Comparison of ENCODE assay signal across 12 cellular contexts in the genomic region with DNA sequence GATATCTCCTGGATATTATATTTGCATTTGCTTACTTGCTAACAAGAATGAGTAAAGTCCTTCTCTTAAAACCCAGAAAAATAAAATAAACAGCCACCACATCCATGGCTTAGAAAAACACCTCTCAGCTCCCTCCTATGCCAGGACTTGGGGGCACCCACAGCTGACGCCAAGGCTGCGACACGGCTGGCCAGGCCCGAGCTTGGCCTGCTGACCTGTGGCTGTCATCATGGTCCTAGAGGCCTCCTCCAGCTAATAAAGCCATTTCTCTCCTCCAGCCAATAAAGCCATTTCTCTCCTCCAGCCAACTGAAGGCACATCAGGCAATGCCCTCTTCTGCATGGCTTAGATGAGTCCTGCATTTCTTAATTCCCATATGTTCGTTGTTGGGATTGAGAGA. TPM values are rescaled to one million over a fixed set of nuclear protein-coding genes. Genes with fewer than 3 reads are reported as not detected.
DNase-seq lines count a peak whose midpoint lies in the region; ATAC-seq and TF ChIP-seq lines count a peak whose summit lies in the region.
"Had no signal": no experiment of that assay in that cellular context is flagged by ENCODE, and none has a peak within 500 bp of the region (broad histone marks: within the 10 kb centered on the region; RNA-seq: fewer than 3 reads in every experiment).

No MANE protein-coding gene starts in this region.

- POLR2A ChIA-PET in CD4-positive, alpha-beta T cell (lab: Charles Lee) = interaction anchor here (0.6 to 4.8 kb wide), 5 partner anchors 13 to 88 kb away, joined by 3 to 75 read pairs (median 3); partner anchors contain the start of genes C19orf12 and POP4

- H3K36me3 Mint-ChIP-seq in CD4-positive, alpha-beta T cell (ENCODE audit: low read depth) = no peaks in the 10 kb centered on the region

- in situ Hi-C loops in gastrocnemius medialis (cut with MboI; ENCODE audit: low sequenced_read_pairs in 4 of 4) = no loop called here

- H3K4me3 Mint-ChIP-seq in CD4-positive, alpha-beta T cell = no peak overlapping the region

- H3K36me3 ChIP-seq in gastroesophageal sphincter (no peaks in the 10 kb centered on the region), gastrocnemius medialis (no peaks in the 10 kb centered on the region)
- H3K36me3 ChIP-seq: BE2C, colonic mucosa, left lung had no signal

- WGBS in gastroesophageal sphincter (ENCODE audit: low coverage in 1 of 2), 2 donors = 75 to 76% methylated on average over 4 of the region's 5 CpGs

- no peaks in the 10 kb centered on the region for H3K27me3 Mint-ChIP-seq in CD4-positive, alpha-beta T cell

- H3K4me1 Mint-ChIP-seq in CD4-positive, alpha-beta T cell (ENCODE audit: low read depth) = peaks cover 18% of the 10 kb centered on the region

- H3K4me1 ChIP-seq in gastroesophageal sphincter (peaks cover 0 to 28% (median 0%) of the 10 kb centered on the region in 3 donors), gastrocnemius medialis (peaks cover 13 to 26% of the 10 kb centered on the region in 2 donors)
- H3K4me1 ChIP-seq: BE2C, colonic mucosa, left lung had no signal

- no peak for TF ChIP-seq EP300 in gastroesophageal sphincter (IDR thresholded peaks at IDR 0.05)

- no peaks in the 10 kb centered on the region for H3K9me3 Mint-ChIP-seq in CD4-positive, alpha-beta T cell

- TF ChIP-seq POLR2A in gastroesophageal sphincter (IDR thresholded peaks at IDR 0.05) (no peak), gastrocnemius medialis (IDR thresholded peaks at IDR 0.05) (no peak)

- ATAC-seq in CD4-positive, alpha-beta T cell (ENCODE audit: poor library complexity) = no peak
- ATAC-seq in gastroesophageal sphincter (peak; percentile 23), gastrocnemius medialis (no peak), HG02870 (IDR thresholded peaks at IDR 0.05; ENCODE audit: unreplicated experiment) (no peak), HG02981 (IDR thresholded peaks at IDR 0.05; ENCODE audit: unreplicated experiment) (no peak)

- intact Hi-C loops in CD4-positive, alpha-beta T cell (cut with DNase I, micrococcal nuclease) = loop anchor here (1.0 to 10.0 kb wide), 2 partner anchors 22 to 229 kb away; no protein-coding TSS in a partner anchor
- intact Hi-C loops in gastrocnemius medialis (cut with DNase I; ENCODE audit: low total_unique reads) = loop anchor here (1.0 kb wide), 1 partner anchor 22 kb away; no protein-coding TSS in a partner anchor

- TF ChIP-seq CTCF in CD4-positive, alpha-beta T cell (IDR thresholded peaks at IDR 0.05) = no peak
- TF ChIP-seq CTCF in VCaP (conservative IDR thresholded peaks at IDR 0.05) (no peak), gastroesophageal sphincter (IDR thresholded peaks at IDR 0.05) (no peak), gastrocnemius medialis (IDR thresholded peaks at IDR 0.05 in 4 of 5, conservative IDR thresholded peaks at IDR 0.05 in 1 of 5) (no peak)

- peak overlapping the region; percentile 61 for H3K27ac Mint-ChIP-seq in CD4-positive, alpha-beta T cell

- H3K9me3 ChIP-seq in CD4-positive, alpha-beta T cell (ENCODE audit: control insufficient read depth, low read length) = no peaks in the 10 kb centered on the region
- peaks cover 0 to 10% (median 0%) of the 10 kb centered on the region in 3 donors for H3K9me3 ChIP-seq in gastroesophageal sphincter
- no peaks in the 10 kb centered on the region for H3K9me3 ChIP-seq in gastrocnemius medialis
- H3K9me3 ChIP-seq: BE2C, colonic mucosa had no signal

- H3K27ac ChIP-seq in CD4-positive, alpha-beta T cell (ENCODE audit: low read depth, low read length) = no peak overlapping the region
- H3K27ac ChIP-seq in VCaP (peak overlapping the region; percentile 93), gastroesophageal sphincter (peak overlapping the region in 3 of 4 donors; percentile 59 to 63 (median 61)), gastrocnemius medialis (peak overlapping the region; percentile 42 to 78 (median 68))
- H3K27ac ChIP-seq: colonic mucosa, left lung had no signal

- DNase-seq in CD4-positive, alpha-beta T cell = no peak
- DNase-seq in gastrocnemius medialis = no peak
- DNase-seq in DMS 273 treated with DMSO at 0.1 percent for 48 hours (lab: John Stamatoyannopoulos, UW) = no peak
- DNase-seq in NCI-H345 (lab: John Stamatoyannopoulos, UW) = no peak
- DNase-seq: NCI-H1436 treated with DMSO at 0.1 percent for 48 hours had no signal

- H3K4me3 ChIP-seq in gastroesophageal sphincter (no peak overlapping the region), gastrocnemius medialis (no peak overlapping the region)
- H3K4me3 ChIP-seq: colonic mucosa, left lung had no signal

- H3K27me3 ChIP-seq in CD4-positive, alpha-beta T cell (ENCODE audit: control insufficient read depth, insufficient read depth, low read length) = no peaks in the 10 kb centered on the region
- H3K27me3 ChIP-seq in gastroesophageal sphincter (no peaks in the 10 kb centered on the region), gastrocnemius medialis (no peaks in the 10 kb centered on the region)
- H3K27me3 ChIP-seq: BE2C, colonic mucosa, left lung had no signal

- CTCF ChIA-PET in CD4-positive, alpha-beta T cell (lab: Charles Lee) = interaction anchor here (1.2 to 4.5 kb wide), 5 partner anchors 22 to 88 kb away, joined by 3 to 48 read pairs (median 5); partner anchors contain the start of genes C19orf12, PLEKHF1 and POP4

RNA-seq across cellular contexts. Expression of gene C19orf12, which starts 20.9 kb away (rescaled TPM):
- total RNA-seq in CD4-positive, alpha-beta T cell = 1 to 10 TPM; 7.7 TPM
- total RNA-seq in gastroesophageal sphincter (10 to 100 TPM; 37.6 to 62.1 (median 49.7) TPM), gastrocnemius medialis (100 to 1,000 TPM in 1 of 4 donors, 10 to 100 TPM in 3; 54.4 to 142 (median 69.8) TPM)

RNA-seq across cellular contexts. Expression of gene PLEKHF1, which starts 28.9 kb away (rescaled TPM):
- 10 to 100 TPM; 37.5 to 41.0 TPM for total RNA-seq in CD4-positive, alpha-beta T cell
- total RNA-seq in gastroesophageal sphincter = 10 to 100 TPM; 28.6 to 49.1 (median 38.8) TPM
- 100 to 1,000 TPM in 3 of 4 donors, 10 to 100 TPM in 1; 69.1 to 164 (median 135) TPM for total RNA-seq in gastrocnemius medialis

Comparison
In these comparisons a context has a peak if more than half of its experiments do, and no peak if none do; other contexts are left out.
1. RNA of gene C19orf12, which starts 20.9 kb away (total RNA-seq): 54.4 to 142 TPM in gastrocnemius medialis and 37.6 to 62.1 TPM in gastroesophageal sphincter; 7.7 TPM in CD4-positive, alpha-beta T cell; every median in the first group is over 4 times any median in the second.